9 cellular contexts compared by ENCODE assay signal in genomic region chr6:166420351-166420750, GRCh38. TPM values are rescaled to one million over a fixed set of nuclear protein-coding genes. Genes with fewer than 3 reads are reported as not detected.
A peak's percentile ranks its signal among the peaks of the same experiment; 100 is the strongest.
DNase-seq lines count a peak whose midpoint lies in the region; ATAC-seq, FAIRE-seq and TF ChIP-seq lines count a peak whose summit lies in the region.
"Had no signal": no experiment of that assay in that cellular context is flagged by ENCODE, and none has a peak within 500 bp of the region (broad histone marks: within the 10 kb centered on the region; RNA-seq: fewer than 3 reads in every experiment).

No MANE protein-coding gene starts in this region.

- H2AK5ac ChIP-seq in neuronal stem cell (ENCODE audit: low read depth, low read length), result no peak overlapping the region

- in situ Hi-C loops in HepG2 (cut with HindIII; ENCODE audit: extremely low pct_ligation_motif_present, low pct_unique_long_range_greater_than_20kb), result no loop called here

- H2BK12ac ChIP-seq in neuronal stem cell (ENCODE audit: low read length), result no peak overlapping the region

- no peak overlapping the region for H2BK120ac ChIP-seq in neuronal stem cell (ENCODE audit: low read depth, low read length)

- no peak overlapping the region for H2BK15ac ChIP-seq in neuronal stem cell (ENCODE audit: low read length)

- H3K14ac ChIP-seq in neuronal stem cell (ENCODE audit: low read length), result no peak overlapping the region

- ATAC-seq in CD4-positive, CD25-positive, alpha-beta regulatory T cell (ENCODE audit: low read depth in 2 of 2), result no peak
- no peak for ATAC-seq in central memory CD8-positive, alpha-beta T cell (replicated peaks; ENCODE audit: extremely low read depth, poor library complexity, severe bottlenecking)
- peak; percentile 95 for ATAC-seq in HepG2
- ATAC-seq in HG03175 (IDR thresholded peaks at IDR 0.05; ENCODE audit: unreplicated experiment), result no peak

- DNase-seq in CD4-positive, CD25-positive, alpha-beta regulatory T cell, result no peak
- DNase-seq in LHCN-M2 (ENCODE audit: low read depth), result peak; percentile 10
- no peak for DNase-seq in central memory CD8-positive, alpha-beta T cell (ENCODE audit: low spot score in 2 of 2)
- peak; percentile 86 for DNase-seq in HepG2 (ENCODE audit: low spot score)
- DNase-seq in NCI-H1105 (lab: John Stamatoyannopoulos, UW), result no peak
- DNase-seq in neuronal stem cell (ENCODE audit: low spot score), result no peak
- DNase-seq in T-helper 2 cell treated with Interferon-gamma antibody and Interleukin-4, amounts not matched to agents 5 μg/mL and 100 μg/mL, for 36 hours (ENCODE audit: low spot score), result no peak
- DNase-seq: activated CD8-positive, alpha-beta memory T cell treated with anti-CD3 and anti-CD28 coated beads, Interleukin-2, amount 10 ng/mL, durations not matched to agents 7 days and 5 days had no signal

- peak; percentile 80 for TF ChIP-seq CTCF in HepG2 (CRISPR knock-in tag; IDR thresholded peaks at IDR 0.05)

- H3K4me2 ChIP-seq in HepG2 (ENCODE audit: low read depth, low read length) (no peak overlapping the region), neuronal stem cell (ENCODE audit: insufficient read depth, low read length, poor library complexity, severe bottlenecking) (no peak overlapping the region)

- H3K4me3 ChIP-seq in CD4-positive, CD25-positive, alpha-beta regulatory T cell (ENCODE audit: low read depth, low read length), result peak overlapping the region; percentile 13
- no peak overlapping the region for H3K4me3 ChIP-seq in HepG2 (replicated peaks in 1 of 3; ENCODE audit: insufficient read depth in 1 of 3, low read depth in 2 of 3, low read length in 3 of 3)
- H3K4me3 ChIP-seq in neuronal stem cell (ENCODE audit: low read length in 2 of 2), result no peak overlapping the region

- no peaks in the 10 kb centered on the region for H3K27me3 ChIP-seq in CD4-positive, CD25-positive, alpha-beta regulatory T cell (ENCODE audit: control insufficient read depth, insufficient read depth, low read length)
- H3K27me3 ChIP-seq in HepG2 (ENCODE audit: control insufficient read depth in 1 of 2, insufficient read depth in 2 of 2, low read length in 2 of 2) (peaks cover 4 to 41% of the 10 kb centered on the region in 2 experiments; a peak in 4 of 5 replicates), neuronal stem cell (ENCODE audit: control insufficient read depth in 3 of 3, insufficient read depth in 3 of 3, low read depth in 1 of 3, low read length in 3 of 3) (peaks cover 0 to 6% (median 0%) of the 10 kb centered on the region in 3 experiments)

- POLR2A ChIA-PET in HepG2 (lab: Yijun Ruan, JAX), result no interaction called here

- 0 out of 2 replicates have a peak, but pooled peaks cover 4% of the 10 kb centered on the region for H4K20me1 ChIP-seq in HepG2 (ENCODE audit: insufficient read depth, low read length)

- H3K9ac ChIP-seq in HepG2 (ENCODE audit: insufficient read depth, low read depth, low read length) (no peak overlapping the region), neuronal stem cell (ENCODE audit: low read depth, low read length, poor library complexity) (no peak overlapping the region)

- no peaks in the 10 kb centered on the region for H3K36me3 ChIP-seq in CD4-positive, CD25-positive, alpha-beta regulatory T cell (ENCODE audit: control insufficient read depth, insufficient read depth, low read length)
- H3K36me3 ChIP-seq in HepG2 (replicated peaks in 1 of 2; ENCODE audit: control insufficient read depth in 1 of 2, insufficient read depth in 2 of 2, low read length in 2 of 2) (no peaks in the 10 kb centered on the region), neuronal stem cell (replicated peaks in 1 of 2; ENCODE audit: control insufficient read depth in 2 of 2, insufficient read depth in 2 of 2, low read length in 2 of 2) (peaks cover 18 to 81% of the 10 kb centered on the region in 2 donors)

- H3K27me3 Mint-ChIP-seq in CD4-positive, CD25-positive, alpha-beta regulatory T cell, result peaks cover 4% of the 10 kb centered on the region
- no peaks in the 10 kb centered on the region for H3K27me3 Mint-ChIP-seq in central memory CD8-positive, alpha-beta T cell
- H3K27me3 Mint-ChIP-seq in T-helper 2 cell treated with Interferon-gamma antibody and Interleukin-4, amounts not matched to agents 5 μg/mL and 100 μg/mL, for 36 hours (ENCODE audit: low read depth), result no peaks in the 10 kb centered on the region

- peaks cover 59% of the 10 kb centered on the region for H3K4me1 ChIP-seq in CD4-positive, CD25-positive, alpha-beta regulatory T cell (ENCODE audit: control insufficient read depth, insufficient read depth, low read length, poor library complexity, severe bottlenecking)
- H3K4me1 ChIP-seq in HepG2 (ENCODE audit: insufficient read depth, low read length) (peaks cover 21% of the 10 kb centered on the region), neuronal stem cell (ENCODE audit: control insufficient read depth in 2 of 2, insufficient read depth in 1 of 2, low read depth in 1 of 2, low read length in 2 of 2) (peaks cover 0 to 3% of the 10 kb centered on the region in 2 donors)

- H3K9me3 ChIP-seq in CD4-positive, CD25-positive, alpha-beta regulatory T cell (ENCODE audit: control insufficient read depth in 2 of 2, low read length in 2 of 2), result no peaks in the 10 kb centered on the region
- no peaks in the 10 kb centered on the region for H3K9me3 ChIP-seq in HepG2 (ENCODE audit: low read length)
- H3K9me3 ChIP-seq in neuronal stem cell (replicated peaks in 1 of 2; ENCODE audit: control insufficient read depth in 2 of 2, insufficient read depth in 1 of 2, low read depth in 1 of 2, low read length in 2 of 2), result peaks cover 0 to 10% of the 10 kb centered on the region in 2 donors

- intact Hi-C loops in HepG2 (cut with micrococcal nuclease; ENCODE audit: unreplicated experiment), result no loop called here

- TF ChIP-seq POLR2A in HepG2 (IDR thresholded peaks at IDR 0.05; ENCODE audit: insufficient read depth in 1 of 2, low read depth in 2 of 2, low read length in 2 of 2), result no peak

- H4K91ac ChIP-seq in neuronal stem cell (ENCODE audit: low read depth, low read length, poor library complexity), result no peak overlapping the region

- CTCF ChIA-PET in HepG2 (lab: Yijun Ruan, JAX; ENCODE audit: low intra/inter-chr PET ratio, low total read pairs), result no interaction called here

- no peak overlapping the region for H4K8ac ChIP-seq in neuronal stem cell (ENCODE audit: low read depth, low read length)

- no peak overlapping the region for H3K18ac ChIP-seq in neuronal stem cell (ENCODE audit: low read length)

- no peak overlapping the region for H3K23ac ChIP-seq in neuronal stem cell (ENCODE audit: low read depth, low read length, poor library complexity)

- FAIRE-seq in HepG2 (lab: Jason Lieb, UNC), result peak; percentile 99

- peak in 1 of 2 experiments; percentile 43; a peak in 2 of 4 replicates for TF ChIP-seq EP300 in HepG2 (IDR thresholded peaks at IDR 0.05; ENCODE audit: low read depth in 2 of 2, low read length in 2 of 2)
- TF ChIP-seq EP300 in HepG2 (CRISPR knock-in tag; IDR thresholded peaks at IDR 0.05; ENCODE audit: borderline replicate concordance), result no peak

- TF ChIP-seq RAD21 in HepG2 (CRISPR knock-in tag; IDR thresholded peaks at IDR 0.05), result peak; percentile 67; the same call in 1 of the 2 replicates

- H3K4me3 Mint-ChIP-seq in CD4-positive, CD25-positive, alpha-beta regulatory T cell, result peak overlapping the region in 1 of 4 donors; percentile 53
- H3K4me3 Mint-ChIP-seq in central memory CD8-positive, alpha-beta T cell, result peak overlapping the region; percentile 57
- no peak overlapping the region for H3K4me3 Mint-ChIP-seq in T-helper 2 cell treated with Interferon-gamma antibody and Interleukin-4, amounts not matched to agents 5 μg/mL and 100 μg/mL, for 36 hours
- H3K4me3 Mint-ChIP-seq: activated CD8-positive, alpha-beta memory T cell treated with anti-CD3 and anti-CD28 coated beads, Interleukin-2, amount 10 ng/mL, durations not matched to agents 7 days and 5 days had no signal

- H3K79me2 ChIP-seq in HepG2 (ENCODE audit: insufficient read depth, low read length), result no peaks in the 10 kb centered on the region

- peaks cover 14% of the 10 kb centered on the region for H3K36me3 Mint-ChIP-seq in CD4-positive, CD25-positive, alpha-beta regulatory T cell
- peaks cover 18% of the 10 kb centered on the region for H3K36me3 Mint-ChIP-seq in central memory CD8-positive, alpha-beta T cell (ENCODE audit: insufficient read depth)
- H3K36me3 Mint-ChIP-seq in T-helper 2 cell treated with Interferon-gamma antibody and Interleukin-4, amounts not matched to agents 5 μg/mL and 100 μg/mL, for 36 hours (ENCODE audit: low read depth), result peaks cover 21% of the 10 kb centered on the region

- peak overlapping the region; percentile 92 to 99 (median 97) for H3K27ac Mint-ChIP-seq in CD4-positive, CD25-positive, alpha-beta regulatory T cell
- H3K27ac Mint-ChIP-seq in central memory CD8-positive, alpha-beta T cell (ENCODE audit: low read depth), result peak overlapping the region; percentile 95
- no peak overlapping the region for H3K27ac Mint-ChIP-seq in T-helper 2 cell treated with Interferon-gamma antibody and Interleukin-4, amounts not matched to agents 5 μg/mL and 100 μg/mL, for 36 hours

- BruUV-seq in HepG2 (replicated peaks; lab: Mats Ljungman, UMichigan), result no TSS peak

- H2BK5ac ChIP-seq in neuronal stem cell (ENCODE audit: low read length), result no peak overlapping the region

- WGBS in HepG2 (ENCODE audit: low lambda C conversion rate), result 5% methylated on average over 6 of the region's 6 CpGs
- no CpG with 5 or more reads among the region's 6 CpGs for WGBS in neuronal stem cell (ENCODE audit: extremely low coverage in 2 of 2, insufficient read length in 2 of 2, insufficient replicate concordance in 1 of 2), 2 donors

- H3K4me1 Mint-ChIP-seq in CD4-positive, CD25-positive, alpha-beta regulatory T cell, result peaks cover 24 to 63% (median 53%) of the 10 kb centered on the region in 4 donors
- peaks cover 60% of the 10 kb centered on the region for H3K4me1 Mint-ChIP-seq in central memory CD8-positive, alpha-beta T cell
- H3K4me1 Mint-ChIP-seq in T-helper 2 cell treated with Interferon-gamma antibody and Interleukin-4, amounts not matched to agents 5 μg/mL and 100 μg/mL, for 36 hours (ENCODE audit: low read depth), result peaks cover 55% of the 10 kb centered on the region

- no peak overlapping the region for H2AFZ ChIP-seq in HepG2 (ENCODE audit: low read length)
- H2AFZ ChIP-seq in neuronal stem cell (ENCODE audit: low read length), result no peak overlapping the region

- H3K79me1 ChIP-seq in neuronal stem cell (ENCODE audit: low read depth, low read length), result no peaks in the 10 kb centered on the region

- H3K9me3 Mint-ChIP-seq in CD4-positive, CD25-positive, alpha-beta regulatory T cell, result peaks cover 0 to 15% (median 2%) of the 10 kb centered on the region in 7 donors
- H3K9me3 Mint-ChIP-seq in central memory CD8-positive, alpha-beta T cell, result peaks cover 13% of the 10 kb centered on the region
- peaks cover 16% of the 10 kb centered on the region for H3K9me3 Mint-ChIP-seq in T-helper 2 cell treated with Interferon-gamma antibody and Interleukin-4, amounts not matched to agents 5 μg/mL and 100 μg/mL, for 36 hours

- H3K4ac ChIP-seq in neuronal stem cell (ENCODE audit: low read length), result no peak overlapping the region

- peak overlapping the region; percentile 73 for H3K27ac ChIP-seq in CD4-positive, CD25-positive, alpha-beta regulatory T cell (ENCODE audit: insufficient read depth, low read length, poor library complexity, severe bottlenecking)
- H3K27ac ChIP-seq in HepG2 (ENCODE audit: extremely low read length, insufficient read depth, low read length), result no peak overlapping the region
- no peak overlapping the region for H3K27ac ChIP-seq in neuronal stem cell (replicated peaks; ENCODE audit: low read length)

RNA-seq across cellular contexts. Expression of gene MPC1, which starts 37.6 kb away (rescaled TPM):
- total RNA-seq in CD4-positive, CD25-positive, alpha-beta regulatory T cell, result 25.7 TPM
- 10 to 100 TPM; 70.2 to 92.1 (median 79.2) TPM for polyA plus RNA-seq in CD4-positive, CD25-positive, alpha-beta regulatory T cell
- total RNA-seq in LHCN-M2 (2014; rRNA removed) (13.3 and 22.7 TPM in 2 replicates), HepG2 (2016; rRNA removed; fragmentation: Illumina TruSeq; extraction: Trizol) (214 and 289 TPM in 2 replicates)
- 26.0 TPM for polyA plus RNA-seq in LHCN-M2 (2012)
- total RNA-seq in HepG2 (2016; cell fraction: cytosol; rRNA removed; fragmentation: Illumina TruSeq; extraction: Trizol; ENCODE audit: low read depth), result 81.3 and 95.3 TPM in 2 replicates
- total RNA-seq in HepG2 (2016; cell fraction: insoluble cytoplasmic fraction; rRNA removed; fragmentation: Illumina TruSeq; extraction: Trizol), result 218 and 286 TPM in 2 replicates
- 145 and 164 TPM in 2 replicates for total RNA-seq in HepG2 (2016; cell fraction: membrane; rRNA removed; fragmentation: Illumina TruSeq; extraction: Trizol)
- total RNA-seq in HepG2 (2016; cell fraction: nucleus; rRNA removed; fragmentation: Illumina TruSeq; extraction: Trizol), result 93.1 and 102 TPM in 2 replicates
- polyA plus RNA-seq in HepG2 (2011; rRNA removed), result 168 and 189 TPM in 2 replicates
- 191 and 239 TPM in 2 replicates for polyA plus RNA-seq in HepG2 (2011; cell fraction: cytosol; rRNA removed)
- 59.3 and 82.2 TPM in 2 replicates for polyA plus RNA-seq in HepG2 (2011; cell fraction: nucleus; rRNA removed)
- 136 and 137 TPM in 2 replicates for polyA plus RNA-seq in HepG2 (2012)
- 98.8 and 128 TPM in 2 replicates for polyA plus RNA-seq in HepG2 (2016; cell fraction: cytosol; fragmentation: Illumina TruSeq; extraction: Trizol; ENCODE audit: low read depth)
- 328 and 353 TPM in 2 replicates for polyA plus RNA-seq in HepG2 (2016; cell fraction: insoluble cytoplasmic fraction; fragmentation: Illumina TruSeq; extraction: Trizol; ENCODE audit: low read depth)
- 150 and 186 TPM in 2 replicates for polyA plus RNA-seq in HepG2 (2016; cell fraction: membrane; fragmentation: Illumina TruSeq; extraction: Trizol; ENCODE audit: low read depth)
- 207 and 211 TPM in 2 replicates for polyA plus RNA-seq in HepG2 (2016; cell fraction: nucleus; fragmentation: Illumina TruSeq; extraction: Trizol; ENCODE audit: insufficient read depth, low read depth)
- 5.6 and 40.9 TPM in 2 replicates for polyA minus RNA-seq in HepG2 (2011; rRNA and poly(A)+ RNA removed; ENCODE audit: low replicate concordance)
- 51.6 and 57.8 TPM in 2 replicates for polyA minus RNA-seq in HepG2 (2011; cell fraction: cytosol; rRNA and poly(A)+ RNA removed)
- polyA minus RNA-seq in HepG2 (2011; cell fraction: nucleus; rRNA and poly(A)+ RNA removed), result 27.4 and 41.9 TPM in 2 replicates
- polyA plus RNA-seq in neuronal stem cell (2013, experiment 1 of 2), result 20.2 TPM
- 21.1 TPM for polyA plus RNA-seq in neuronal stem cell (2013, experiment 2 of 2)

Comparison
In these comparisons a context has a peak if more than half of its experiments do, and no peak if none do; other contexts are left out.
1. DNase-seq: peak in LHCN-M2 (single experiment) and HepG2 (single experiment); none in CD4-positive, CD25-positive, alpha-beta regulatory T cell (0 of 3), central memory CD8-positive, alpha-beta T cell (0 of 2), NCI-H1105 (single experiment), neuronal stem cell (single experiment) and T-helper 2 cell treated with Interferon-gamma antibody and Interleukin-4, amounts not matched to agents 5 μg/mL and 100 μg/mL, for 36 hours (single experiment).